In the genomic region with DNA sequence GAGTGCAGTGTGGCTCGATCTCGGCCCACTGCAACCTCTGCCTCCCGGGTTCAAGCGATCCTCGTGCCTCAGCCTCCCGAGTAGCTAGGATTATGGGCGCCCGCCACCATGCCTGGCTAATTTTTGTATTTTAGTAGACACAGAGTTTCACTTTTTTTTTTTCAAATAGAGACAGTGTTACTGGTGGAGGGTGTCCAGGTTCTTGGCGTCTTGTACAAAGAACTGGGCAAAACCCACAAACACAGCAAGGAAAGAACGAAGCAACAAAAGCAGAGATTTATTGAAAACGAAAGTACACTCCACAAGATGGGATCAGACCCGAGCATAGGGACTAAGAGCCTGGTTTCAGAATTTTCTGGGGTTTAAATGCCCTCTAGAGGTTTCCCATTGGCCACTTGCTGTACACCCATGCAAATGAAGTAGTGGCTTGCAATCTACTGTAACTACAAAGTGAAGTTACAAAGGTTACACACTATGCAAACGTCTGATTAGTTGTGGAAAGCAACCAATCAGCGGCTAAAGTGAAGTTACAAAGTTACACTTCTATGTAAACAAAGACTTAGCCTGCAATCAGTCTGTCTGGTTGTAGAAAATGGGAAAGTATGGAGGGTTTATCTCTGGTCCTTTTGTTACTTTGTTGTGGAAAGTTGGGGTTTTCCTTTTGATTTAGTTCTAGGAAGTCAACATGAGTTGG, we compare ENCODE assay signal across 10 cellular contexts.
DNase-seq lines count a peak whose midpoint lies in the region; TF ChIP-seq lines count a peak whose summit lies in the region.
"Had no signal": no experiment of that assay in that cellular context is flagged by ENCODE, and none has a peak within 500 bp of the region (broad histone marks: within the 10 kb centered on the region; RNA-seq: fewer than 3 reads in every experiment).

No MANE protein-coding gene starts in this region.

- H3K9ac ChIP-seq in endodermal cell (ENCODE audit: extremely low read depth, low read length, poor library complexity, severe bottlenecking), result no peak overlapping the region

- TF ChIP-seq CTCF in endodermal cell (conservative IDR thresholded peaks at IDR 0.05), result no peak

- H3K4me3 ChIP-seq in endodermal cell (ENCODE audit: low read length), result no peak overlapping the region
- H3K4me3 ChIP-seq: ovary had no signal

- 93 to 94% methylated on average over 11 to 14 of the region's 14 CpGs for WGBS in endodermal cell (ENCODE audit: insufficient coverage in 1 of 2, insufficient read length in 1 of 2), 2 experiments

- no peaks in the 10 kb centered on the region for H3K36me3 ChIP-seq in endodermal cell (ENCODE audit: control insufficient read depth, insufficient read depth, low read length)
- H3K36me3 ChIP-seq: ovary had no signal

- no peak for DNase-seq in activated naive CD4-positive, alpha-beta T cell treated with anti-CD3 and anti-CD28 coated beads, Interleukin-2, amount 10 ng/mL, durations not matched to agents 7 days and 5 days
- DNase-seq in activated naive CD4-positive, alpha-beta T cell treated with Interleukin-2 at 50 U/mL for 16 hours, result no peak
- DNase-seq in NCI-H69 (lab: John Stamatoyannopoulos, UW) (peak; percentile 12), endodermal cell (no peak), stromal cell of bone marrow (ENCODE audit: low read depth) (peak; percentile 23), cerebellum (ENCODE audit: low spot score) (no peak), NCI-H1105 (lab: John Stamatoyannopoulos, UW) (no peak), NCI-H1048 (lab: John Stamatoyannopoulos, UW) (no peak)
- DNase-seq: activated CD4-positive, alpha-beta T cell treated with anti-CD3 and anti-CD28 coated beads for 4 hours; ovary had no signal

- CTCF ChIA-PET in activated naive CD4-positive, alpha-beta T cell treated with anti-CD3 and anti-CD28 coated beads, Interleukin-2, amount 10 ng/mL, durations not matched to agents 7 days and 5 days (lab: Charles Lee), result no interaction called here

- no peaks in the 10 kb centered on the region for H3K36me3 Mint-ChIP-seq in activated naive CD4-positive, alpha-beta T cell treated with anti-CD3 and anti-CD28 coated beads, Interleukin-2, amount 10 ng/mL, durations not matched to agents 7 days and 5 days
- no peaks in the 10 kb centered on the region for H3K36me3 Mint-ChIP-seq in endodermal cell (ENCODE audit: low read depth)

- H3K9me3 Mint-ChIP-seq in activated naive CD4-positive, alpha-beta T cell treated with anti-CD3 and anti-CD28 coated beads, Interleukin-2, amount 10 ng/mL, durations not matched to agents 7 days and 5 days, result no peaks in the 10 kb centered on the region
- H3K9me3 Mint-ChIP-seq in endodermal cell, result peaks cover 13% of the 10 kb centered on the region

- no peak overlapping the region for H3K4me3 Mint-ChIP-seq in activated naive CD4-positive, alpha-beta T cell treated with anti-CD3 and anti-CD28 coated beads, Interleukin-2, amount 10 ng/mL, durations not matched to agents 7 days and 5 days
- H3K4me3 Mint-ChIP-seq in endodermal cell, result peak overlapping the region; percentile 65

- H3K27ac ChIP-seq in endodermal cell (ENCODE audit: low read depth, low read length), result no peak overlapping the region

- no peaks in the 10 kb centered on the region for H3K27me3 ChIP-seq in endodermal cell (ENCODE audit: control insufficient read depth, insufficient read depth, low read length, poor library complexity, severe bottlenecking)
- H3K27me3 ChIP-seq: ovary had no signal

- H3K27me3 Mint-ChIP-seq in activated naive CD4-positive, alpha-beta T cell treated with anti-CD3 and anti-CD28 coated beads, Interleukin-2, amount 10 ng/mL, durations not matched to agents 7 days and 5 days, result peaks cover 18% of the 10 kb centered on the region
- H3K27me3 Mint-ChIP-seq in endodermal cell (ENCODE audit: insufficient read depth), result peaks cover 13% of the 10 kb centered on the region

- H3K4me1 Mint-ChIP-seq in activated naive CD4-positive, alpha-beta T cell treated with anti-CD3 and anti-CD28 coated beads, Interleukin-2, amount 10 ng/mL, durations not matched to agents 7 days and 5 days, result peaks cover 34% of the 10 kb centered on the region
- peaks cover 14% of the 10 kb centered on the region for H3K4me1 Mint-ChIP-seq in endodermal cell

- peak overlapping the region; percentile 55 for H3K27ac Mint-ChIP-seq in activated naive CD4-positive, alpha-beta T cell treated with anti-CD3 and anti-CD28 coated beads, Interleukin-2, amount 10 ng/mL, durations not matched to agents 7 days and 5 days
- H3K27ac Mint-ChIP-seq in endodermal cell, result no peak overlapping the region

- H3K4me1 ChIP-seq in endodermal cell (ENCODE audit: control insufficient read depth, insufficient read depth, low read length), result no peaks in the 10 kb centered on the region

- H3K9me3 ChIP-seq in endodermal cell (ENCODE audit: control insufficient read depth, low read length), result no peaks in the 10 kb centered on the region
- H3K9me3 ChIP-seq: ovary had no signal

Comparison
In these comparisons a context has a peak if more than half of its experiments do, and no peak if none do; other contexts are left out.
1. DNase-seq: peak in NCI-H69 (single experiment) and stromal cell of bone marrow (single experiment); none in activated naive CD4-positive, alpha-beta T cell treated with anti-CD3 and anti-CD28 coated beads, Interleukin-2, amount 10 ng/mL, durations not matched to agents 7 days and 5 days (single experiment), activated naive CD4-positive, alpha-beta T cell treated with Interleukin-2 at 50 U/mL for 16 hours (single experiment), endodermal cell (single experiment), cerebellum (single experiment), NCI-H1105 (single experiment) and NCI-H1048 (single experiment).